In genomic region chr5:1946776-1947175, GRCh38 we compare ENCODE assay signal across 24 cellular contexts.
A peak's percentile ranks its signal among the peaks of the same experiment; 100 is the strongest.
DNase-seq lines count a peak whose midpoint lies in the region; ATAC-seq and TF ChIP-seq lines count a peak whose summit lies in the region.
"Had no signal": no experiment of that assay in that cellular context is flagged by ENCODE, and none has a peak within 500 bp of the region (broad histone marks: within the 10 kb centered on the region; RNA-seq: fewer than 3 reads in every experiment).

No MANE protein-coding gene starts in this region.

- H3K9ac ChIP-seq in BLaER1, result no peak overlapping the region

- WGBS in heart right ventricle, 2 donors, result 19 to 39% methylated on average over 13 of the region's 13 CpGs
- WGBS in esophagus muscularis mucosa, result 49% methylated on average over 13 of the region's 13 CpGs

- ATAC-seq in foreskin keratinocyte (no peak), heart right ventricle (peak; percentile 67 to 88 (median 81))
- ATAC-seq: CD8-positive, alpha-beta T cell had no signal

- H3K27me3 ChIP-seq in BLaER1 (peaks cover 27% of the 10 kb centered on the region), foreskin keratinocyte (no peaks in the 10 kb centered on the region), heart right ventricle (peaks cover 0 to 2% (median 0%) of the 10 kb centered on the region in 7 donors), breast epithelium (no peaks in the 10 kb centered on the region), esophagus muscularis mucosa (peaks cover 0 to 44% (median 0%) of the 10 kb centered on the region in 4 donors)
- H3K27me3 ChIP-seq: SJCRH30 had no signal

- TF ChIP-seq POLR2A in breast epithelium (IDR thresholded peaks at IDR 0.05) (no peak), esophagus muscularis mucosa (IDR thresholded peaks at IDR 0.05; ENCODE audit: low read depth) (no peak)

- intact Hi-C loops in heart right ventricle (cut with DNase I), result loop anchor here in 3 of 10 donors (5.0 kb wide), 3 partner anchors 59 to 144 kb away; partner anchors contain the start of gene NDUFS6 (in 1 of the 3)
- intact Hi-C loops in breast epithelium (cut with DNase I; ENCODE audit: low total_unique reads), result no loop called here
- intact Hi-C loops in esophagus muscularis mucosa (cut with DNase I), result no loop called here

- TF ChIP-seq EP300 in esophagus muscularis mucosa (IDR thresholded peaks at IDR 0.05), result no peak

- H3K27ac ChIP-seq in BLaER1 (no peak overlapping the region), foreskin keratinocyte (peak overlapping the region; percentile 99), heart right ventricle (peak overlapping the region in 9 of 10 donors; percentile 21 to 84 (median 79)), breast epithelium (no peak overlapping the region), esophagus muscularis mucosa (replicated peaks in 1 of 4) (no peak overlapping the region)
- H3K27ac ChIP-seq: 22Rv1, PC-9, SJCRH30 had no signal

- H3K4me2 ChIP-seq in BLaER1, result peak overlapping the region; percentile 82
- H3K4me2 ChIP-seq: PC-9 had no signal

- no peak for DNase-seq in foreskin keratinocyte
- peak; percentile 59 to 63 for DNase-seq in heart right ventricle
- peak; percentile 57 for DNase-seq in mesenteric fat pad (ENCODE audit: low spot score)
- DNase-seq in glomerular visceral epithelial cell (ENCODE audit: extremely low spot score), result no peak
- DNase-seq in breast epithelium (ENCODE audit: low spot score in 2 of 2), result no peak
- no peak for DNase-seq in NCI-H748 treated with DMSO at 0.1 percent for 48 hours (lab: John Stamatoyannopoulos, UW)
- DNase-seq in esophagus muscularis mucosa (ENCODE audit: extremely low spot score), result no peak
- DNase-seq: ACHN; C1 segment of cervical spinal cord; CD8-positive, alpha-beta T cell; H9; HFFc6; KBM-7; MM.1S; NCI-H1048; NCI-H1436; NCI-H2029; NCI-H2227 treated with DMSO at 0.1 percent for 48 hours; NCI-H510A; PC-9; RPMI8226; SJCRH30 had no signal

- H3K4me3 ChIP-seq in BLaER1, result no peak overlapping the region
- no peak overlapping the region for H3K4me3 ChIP-seq in heart right ventricle
- H3K4me3 ChIP-seq in breast epithelium, result no peak overlapping the region
- H3K4me3 ChIP-seq in esophagus muscularis mucosa, result no peak overlapping the region
- H3K4me3 ChIP-seq: PC-9, SJCRH30 had no signal

- no peaks in the 10 kb centered on the region for H4K20me1 ChIP-seq in BLaER1

- H3K36me3 ChIP-seq in BLaER1, result no peaks in the 10 kb centered on the region
- H3K36me3 ChIP-seq in heart right ventricle, result no peaks in the 10 kb centered on the region
- no peaks in the 10 kb centered on the region for H3K36me3 ChIP-seq in breast epithelium
- no peaks in the 10 kb centered on the region for H3K36me3 ChIP-seq in esophagus muscularis mucosa
- H3K36me3 ChIP-seq: SJCRH30 had no signal

- TF ChIP-seq CTCF in foreskin keratinocyte (conservative IDR thresholded peaks at IDR 0.05), result no peak
- TF ChIP-seq CTCF in heart right ventricle (IDR thresholded peaks at IDR 0.05), result no peak
- TF ChIP-seq CTCF in breast epithelium (IDR thresholded peaks at IDR 0.05), result no peak
- TF ChIP-seq CTCF in esophagus muscularis mucosa (IDR thresholded peaks at IDR 0.05), result no peak

- no peaks in the 10 kb centered on the region for H3K9me3 ChIP-seq in BLaER1
- H3K9me3 ChIP-seq in heart right ventricle, result no peaks in the 10 kb centered on the region
- no peaks in the 10 kb centered on the region for H3K9me3 ChIP-seq in breast epithelium
- H3K9me3 ChIP-seq in esophagus muscularis mucosa, result no peaks in the 10 kb centered on the region
- H3K9me3 ChIP-seq: SJCRH30 had no signal

- H3K4me1 ChIP-seq in BLaER1 (peaks cover 57% of the 10 kb centered on the region), foreskin keratinocyte (peaks cover 22% of the 10 kb centered on the region), heart right ventricle (peaks cover 0 to 34% (median 23%) of the 10 kb centered on the region in 9 donors), breast epithelium (no peaks in the 10 kb centered on the region), esophagus muscularis mucosa (peaks cover 15 to 23% (median 17%) of the 10 kb centered on the region in 4 donors)
- H3K4me1 ChIP-seq: SJCRH30 had no signal

Comparison
In these comparisons a context has a peak if more than half of its experiments do, and no peak if none do; other contexts are left out.
1. H3K27ac ChIP-seq: peak in foreskin keratinocyte (single experiment) and heart right ventricle (9 of 10); none in BLaER1 (single experiment), breast epithelium (0 of 2) and esophagus muscularis mucosa (0 of 4).
2. DNase-seq: peak in heart right ventricle (2 of 2) and mesenteric fat pad (single experiment); none in foreskin keratinocyte (0 of 2), glomerular visceral epithelial cell (single experiment), breast epithelium (0 of 2), NCI-H748 treated with DMSO at 0.1 percent for 48 hours (single experiment) and esophagus muscularis mucosa (single experiment).